Comparison of ENCODE assay signal across 33 cellular contexts in genomic region chr2:232492963-232493700, GRCh38. TPM values are rescaled to one million over a fixed set of nuclear protein-coding genes. Genes with fewer than 3 reads are reported as not detected.
"Had no signal": no experiment of that assay in that cellular context is flagged by ENCODE, and none has a peak within 500 bp of the region (broad histone marks: within the 10 kb centered on the region; RNA-seq: fewer than 3 reads in every experiment).

No MANE protein-coding gene starts in this region.

- ATAC-seq: activated CD4-positive, alpha-beta T cell treated with anti-CD3 and anti-CD28 coated beads for 36 hours; activated CD8-positive, alpha-beta memory T cell treated with anti-CD3 and anti-CD28 coated beads, Interleukin-2, amount 10 ng/mL, durations not matched to agents 7 days and 5 days; activated CD8-positive, alpha-beta T cell treated with anti-CD3 and anti-CD28 coated beads, Interleukin-2, amount 10 ng/mL, durations not matched to agents 7 days and 5 days; left colon; natural killer cell treated with Interleukin-12 subunit alpha and Interleukin-12 subunit beta and Interleukin-15 and Interleukin-18, amount 100 ng/mL, for 72 hours had no signal

- H3K36me3 ChIP-seq: esophagus squamous epithelium, neutrophil, ovary, prostate gland, thoracic aorta, uterus had no signal

- H3K9me3 ChIP-seq: esophagus squamous epithelium, neutrophil, ovary, prostate gland, thoracic aorta, uterus had no signal

- H3K4me3 ChIP-seq: esophagus squamous epithelium, hepatocyte, lung, ovary, prostate gland, SK-N-MC, smooth muscle cell, thoracic aorta, uterus had no signal

- H3K27ac ChIP-seq: epithelial cell of prostate, esophagus squamous epithelium, hepatocyte, neutrophil, ovary, prostate gland, SK-N-MC, thoracic aorta, uterus had no signal

- H3K36me3 Mint-ChIP-seq: activated CD8-positive, alpha-beta memory T cell treated with anti-CD3 and anti-CD28 coated beads, Interleukin-2, amount 10 ng/mL, durations not matched to agents 7 days and 5 days; natural killer cell treated with Interleukin-12 subunit alpha and Interleukin-12 subunit beta and Interleukin-15 and Interleukin-18, amount 100 ng/mL, for 72 hours; type B pancreatic cell had no signal

- H3K9me3 Mint-ChIP-seq: activated T-helper 2 cell treated with anti-CD3 and anti-CD28 coated beads, Interferon-gamma antibody, Interleukin-2, Interleukin-4, amounts not matched to agents 10 μg/mL and 5 μg/mL and 100 μg/mL, durations not matched to agents 14 hours and 24 hours and 36 hours; dendritic cell treated with granulocyte-macrophage colony-stimulating factor and Interleukin-4, amounts not matched to agents 40 ng/mL and 50 ng/mL, for 4 days; natural killer cell treated with Interleukin-12 subunit alpha and Interleukin-12 subunit beta and Interleukin-15 and Interleukin-18, amount 100 ng/mL, for 72 hours; type B pancreatic cell had no signal

- H2AFZ ChIP-seq: hepatocyte had no signal

- H3K4me2 ChIP-seq: hepatocyte, smooth muscle cell had no signal

- DNase-seq: activated CD4-positive, CD25-positive, alpha-beta regulatory T cell; activated CD8-positive, alpha-beta memory T cell treated with anti-CD3 and anti-CD28 coated beads, Interleukin-2, amount 10 ng/mL, durations not matched to agents 7 days and 5 days; activated CD8-positive, alpha-beta T cell treated with anti-CD3 and anti-CD28 coated beads, Interleukin-2, amount 10 ng/mL, durations not matched to agents 7 days and 5 days; activated naive CD4-positive, alpha-beta T cell; activated T-cell treated with anti-CD3 and anti-CD28 coated beads, Interleukin-2, amount 50 U/mL, for 48 hours; amniotic stem cell; central memory CD4-positive, alpha-beta T cell; esophagus squamous epithelium; foreskin melanocyte; islet precursor cell; left colon; mesendoderm; stimulated activated CD4-positive, alpha-beta T cell treated with anti-CD3 and anti-CD28 coated beads, Interleukin-15, amount 100 ng/mL, for 24 hours; stimulated activated CD4-positive, alpha-beta T cell treated with anti-CD3 and anti-CD28 coated beads, Interleukin-2, amount 100 ng/mL, for 24 hours; stimulated activated naive CD4-positive, alpha-beta T cell; uterus had no signal

- H3K4me3 Mint-ChIP-seq: activated CD4-positive, alpha-beta T cell treated with anti-CD3 and anti-CD28 coated beads for 36 hours; activated CD8-positive, alpha-beta memory T cell treated with anti-CD3 and anti-CD28 coated beads, Interleukin-2, amount 10 ng/mL, durations not matched to agents 7 days and 5 days; activated CD8-positive, alpha-beta T cell treated with anti-CD3 and anti-CD28 coated beads, Interleukin-2, amount 10 ng/mL, durations not matched to agents 7 days and 5 days; dendritic cell treated with granulocyte-macrophage colony-stimulating factor and Interleukin-4, amounts not matched to agents 40 ng/mL and 50 ng/mL, for 4 days; natural killer cell treated with Interleukin-12 subunit alpha and Interleukin-12 subunit beta and Interleukin-15 and Interleukin-18, amount 100 ng/mL, for 72 hours; type B pancreatic cell had no signal

- H3K27me3 ChIP-seq: ovary, uterus had no signal

- H3K27ac Mint-ChIP-seq: activated CD4-positive, alpha-beta T cell treated with anti-CD3 and anti-CD28 coated beads for 36 hours; activated CD8-positive, alpha-beta memory T cell treated with anti-CD3 and anti-CD28 coated beads, Interleukin-2, amount 10 ng/mL, durations not matched to agents 7 days and 5 days; activated CD8-positive, alpha-beta T cell treated with anti-CD3 and anti-CD28 coated beads, Interleukin-2, amount 10 ng/mL, durations not matched to agents 7 days and 5 days; activated T-helper 2 cell treated with anti-CD3 and anti-CD28 coated beads, Interferon-gamma antibody, Interleukin-2, Interleukin-4, amounts not matched to agents 10 μg/mL and 5 μg/mL and 100 μg/mL, durations not matched to agents 14 hours and 24 hours and 36 hours; dendritic cell treated with granulocyte-macrophage colony-stimulating factor and Interleukin-4, amounts not matched to agents 40 ng/mL and 50 ng/mL, for 4 days; natural killer cell treated with Interleukin-12 subunit alpha and Interleukin-12 subunit beta and Interleukin-15 and Interleukin-18, amount 100 ng/mL, for 72 hours; type B pancreatic cell had no signal

- H3K4me1 Mint-ChIP-seq: activated CD4-positive, alpha-beta T cell treated with anti-CD3 and anti-CD28 coated beads for 36 hours; activated CD8-positive, alpha-beta memory T cell treated with anti-CD3 and anti-CD28 coated beads, Interleukin-2, amount 10 ng/mL, durations not matched to agents 7 days and 5 days had no signal

- H3K4me1 ChIP-seq: prostate gland, uterus had no signal

RNA-seq across cellular contexts. Expression of gene ECEL1, which starts 5.5 kb away (rescaled TPM):
- total RNA-seq: activated CD8-positive, alpha-beta T cell treated with anti-CD3 and anti-CD28 coated beads, Interleukin-2, amount 10 ng/mL, durations not matched to agents 7 days and 5 days; glomerular endothelial cell; left colon; mononuclear cell; natural killer cell treated with Interleukin-12 subunit alpha and Interleukin-12 subunit beta and Interleukin-15 and Interleukin-18, amount 100 ng/mL, for 72 hours; smooth muscle cell; T-helper 1 cell treated with Interleukin-12 subunit alpha and Interleukin-12 subunit beta and Interleukin-4 antibody, amounts not matched to agents 30 ng/mL and 1 ng/mL, for 36 hours had no signal
- polyA plus RNA-seq: smooth muscle cell had no signal

RNA-seq across cellular contexts. Expression of gene PRSS56, which starts 27.1 kb away (rescaled TPM):
- total RNA-seq: activated CD4-positive, alpha-beta T cell treated with anti-CD3 and anti-CD28 coated beads for 36 hours; activated CD8-positive, alpha-beta memory T cell treated with anti-CD3 and anti-CD28 coated beads, Interleukin-2, amount 10 ng/mL, durations not matched to agents 7 days and 5 days; activated CD8-positive, alpha-beta T cell treated with anti-CD3 and anti-CD28 coated beads, Interleukin-2, amount 10 ng/mL, durations not matched to agents 7 days and 5 days; activated T-helper 2 cell treated with anti-CD3 and anti-CD28 coated beads, Interferon-gamma antibody, Interleukin-2, Interleukin-4, amounts not matched to agents 10 μg/mL and 5 μg/mL and 100 μg/mL, durations not matched to agents 14 hours and 24 hours and 36 hours; esophagus squamous epithelium; glomerular endothelial cell; hepatocyte; left colon; lung; mononuclear cell; natural killer cell treated with Interleukin-12 subunit alpha and Interleukin-12 subunit beta and Interleukin-15 and Interleukin-18, amount 100 ng/mL, for 72 hours; prostate gland; smooth muscle cell; T-helper 1 cell treated with Interleukin-12 subunit alpha and Interleukin-12 subunit beta and Interleukin-4 antibody, amounts not matched to agents 30 ng/mL and 1 ng/mL, for 36 hours; thoracic aorta; uterus had no signal
- polyA plus RNA-seq: hepatocyte, lung, ovary, smooth muscle cell had no signal

RNA-seq across cellular contexts. Expression of gene CHRND, which starts 32.8 kb away (rescaled TPM):
- total RNA-seq: activated CD4-positive, alpha-beta T cell treated with anti-CD3 and anti-CD28 coated beads for 36 hours; activated CD8-positive, alpha-beta memory T cell treated with anti-CD3 and anti-CD28 coated beads, Interleukin-2, amount 10 ng/mL, durations not matched to agents 7 days and 5 days; activated CD8-positive, alpha-beta T cell treated with anti-CD3 and anti-CD28 coated beads, Interleukin-2, amount 10 ng/mL, durations not matched to agents 7 days and 5 days; activated T-helper 2 cell treated with anti-CD3 and anti-CD28 coated beads, Interferon-gamma antibody, Interleukin-2, Interleukin-4, amounts not matched to agents 10 μg/mL and 5 μg/mL and 100 μg/mL, durations not matched to agents 14 hours and 24 hours and 36 hours; esophagus squamous epithelium; glomerular endothelial cell; hepatocyte; left colon; lung; mononuclear cell; natural killer cell treated with Interleukin-12 subunit alpha and Interleukin-12 subunit beta and Interleukin-15 and Interleukin-18, amount 100 ng/mL, for 72 hours; smooth muscle cell; T-helper 1 cell treated with Interleukin-12 subunit alpha and Interleukin-12 subunit beta and Interleukin-4 antibody, amounts not matched to agents 30 ng/mL and 1 ng/mL, for 36 hours; thoracic aorta; uterus had no signal
- polyA plus RNA-seq: hepatocyte, lung, ovary, smooth muscle cell had no signal

RNA-seq across cellular contexts. Expression of gene ALPI, which starts 37.2 kb away (rescaled TPM):
- total RNA-seq: activated CD4-positive, alpha-beta T cell treated with anti-CD3 and anti-CD28 coated beads for 36 hours; activated CD8-positive, alpha-beta memory T cell treated with anti-CD3 and anti-CD28 coated beads, Interleukin-2, amount 10 ng/mL, durations not matched to agents 7 days and 5 days; activated CD8-positive, alpha-beta T cell treated with anti-CD3 and anti-CD28 coated beads, Interleukin-2, amount 10 ng/mL, durations not matched to agents 7 days and 5 days; activated T-helper 2 cell treated with anti-CD3 and anti-CD28 coated beads, Interferon-gamma antibody, Interleukin-2, Interleukin-4, amounts not matched to agents 10 μg/mL and 5 μg/mL and 100 μg/mL, durations not matched to agents 14 hours and 24 hours and 36 hours; esophagus squamous epithelium; glomerular endothelial cell; lung; mononuclear cell; natural killer cell treated with Interleukin-12 subunit alpha and Interleukin-12 subunit beta and Interleukin-15 and Interleukin-18, amount 100 ng/mL, for 72 hours; prostate gland; smooth muscle cell; T-helper 1 cell treated with Interleukin-12 subunit alpha and Interleukin-12 subunit beta and Interleukin-4 antibody, amounts not matched to agents 30 ng/mL and 1 ng/mL, for 36 hours; thoracic aorta; uterus had no signal
- polyA plus RNA-seq: lung, ovary, smooth muscle cell had no signal

RNA-seq across cellular contexts. Expression of gene CHRNG, which starts 46.4 kb away (rescaled TPM):
- total RNA-seq: activated CD4-positive, alpha-beta T cell treated with anti-CD3 and anti-CD28 coated beads for 36 hours; activated CD8-positive, alpha-beta memory T cell treated with anti-CD3 and anti-CD28 coated beads, Interleukin-2, amount 10 ng/mL, durations not matched to agents 7 days and 5 days; activated CD8-positive, alpha-beta T cell treated with anti-CD3 and anti-CD28 coated beads, Interleukin-2, amount 10 ng/mL, durations not matched to agents 7 days and 5 days; activated T-helper 2 cell treated with anti-CD3 and anti-CD28 coated beads, Interferon-gamma antibody, Interleukin-2, Interleukin-4, amounts not matched to agents 10 μg/mL and 5 μg/mL and 100 μg/mL, durations not matched to agents 14 hours and 24 hours and 36 hours; esophagus squamous epithelium; glomerular endothelial cell; hepatocyte; left colon; lung; mononuclear cell; natural killer cell treated with Interleukin-12 subunit alpha and Interleukin-12 subunit beta and Interleukin-15 and Interleukin-18, amount 100 ng/mL, for 72 hours; ovary; prostate gland; smooth muscle cell; T-helper 1 cell treated with Interleukin-12 subunit alpha and Interleukin-12 subunit beta and Interleukin-4 antibody, amounts not matched to agents 30 ng/mL and 1 ng/mL, for 36 hours; thoracic aorta; uterus had no signal
- polyA plus RNA-seq: hepatocyte, lung, ovary, smooth muscle cell had no signal
